ENCODE assay signal across 1 cellular context in the genomic region with DNA sequence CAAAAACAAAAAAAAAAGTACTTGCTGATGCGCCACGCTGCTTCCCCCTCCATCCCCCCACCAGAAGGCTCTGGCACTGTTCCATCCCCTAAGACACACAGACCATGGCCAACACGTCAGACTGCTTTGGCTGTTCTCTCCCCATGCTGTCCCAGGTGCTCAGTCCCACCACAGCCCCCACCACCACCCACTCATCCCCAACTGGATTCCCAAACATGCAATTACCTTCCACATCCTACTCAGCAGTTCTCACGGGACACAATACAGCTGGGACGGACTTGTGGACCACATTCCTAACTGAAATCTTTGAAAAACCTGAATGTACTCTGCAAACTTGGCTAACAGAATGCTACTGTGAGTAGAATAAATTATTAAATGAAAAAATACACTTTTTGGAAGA.
TF ChIP-seq lines count a peak whose summit lies in the region.

No MANE protein-coding gene starts in this region.

TF ChIP-seq in GM23338, 12 proteins besides CTCF, POLR2A, EP300 and RAD21 (continued from another document):
- TF ChIP-seq, protein P1, sequence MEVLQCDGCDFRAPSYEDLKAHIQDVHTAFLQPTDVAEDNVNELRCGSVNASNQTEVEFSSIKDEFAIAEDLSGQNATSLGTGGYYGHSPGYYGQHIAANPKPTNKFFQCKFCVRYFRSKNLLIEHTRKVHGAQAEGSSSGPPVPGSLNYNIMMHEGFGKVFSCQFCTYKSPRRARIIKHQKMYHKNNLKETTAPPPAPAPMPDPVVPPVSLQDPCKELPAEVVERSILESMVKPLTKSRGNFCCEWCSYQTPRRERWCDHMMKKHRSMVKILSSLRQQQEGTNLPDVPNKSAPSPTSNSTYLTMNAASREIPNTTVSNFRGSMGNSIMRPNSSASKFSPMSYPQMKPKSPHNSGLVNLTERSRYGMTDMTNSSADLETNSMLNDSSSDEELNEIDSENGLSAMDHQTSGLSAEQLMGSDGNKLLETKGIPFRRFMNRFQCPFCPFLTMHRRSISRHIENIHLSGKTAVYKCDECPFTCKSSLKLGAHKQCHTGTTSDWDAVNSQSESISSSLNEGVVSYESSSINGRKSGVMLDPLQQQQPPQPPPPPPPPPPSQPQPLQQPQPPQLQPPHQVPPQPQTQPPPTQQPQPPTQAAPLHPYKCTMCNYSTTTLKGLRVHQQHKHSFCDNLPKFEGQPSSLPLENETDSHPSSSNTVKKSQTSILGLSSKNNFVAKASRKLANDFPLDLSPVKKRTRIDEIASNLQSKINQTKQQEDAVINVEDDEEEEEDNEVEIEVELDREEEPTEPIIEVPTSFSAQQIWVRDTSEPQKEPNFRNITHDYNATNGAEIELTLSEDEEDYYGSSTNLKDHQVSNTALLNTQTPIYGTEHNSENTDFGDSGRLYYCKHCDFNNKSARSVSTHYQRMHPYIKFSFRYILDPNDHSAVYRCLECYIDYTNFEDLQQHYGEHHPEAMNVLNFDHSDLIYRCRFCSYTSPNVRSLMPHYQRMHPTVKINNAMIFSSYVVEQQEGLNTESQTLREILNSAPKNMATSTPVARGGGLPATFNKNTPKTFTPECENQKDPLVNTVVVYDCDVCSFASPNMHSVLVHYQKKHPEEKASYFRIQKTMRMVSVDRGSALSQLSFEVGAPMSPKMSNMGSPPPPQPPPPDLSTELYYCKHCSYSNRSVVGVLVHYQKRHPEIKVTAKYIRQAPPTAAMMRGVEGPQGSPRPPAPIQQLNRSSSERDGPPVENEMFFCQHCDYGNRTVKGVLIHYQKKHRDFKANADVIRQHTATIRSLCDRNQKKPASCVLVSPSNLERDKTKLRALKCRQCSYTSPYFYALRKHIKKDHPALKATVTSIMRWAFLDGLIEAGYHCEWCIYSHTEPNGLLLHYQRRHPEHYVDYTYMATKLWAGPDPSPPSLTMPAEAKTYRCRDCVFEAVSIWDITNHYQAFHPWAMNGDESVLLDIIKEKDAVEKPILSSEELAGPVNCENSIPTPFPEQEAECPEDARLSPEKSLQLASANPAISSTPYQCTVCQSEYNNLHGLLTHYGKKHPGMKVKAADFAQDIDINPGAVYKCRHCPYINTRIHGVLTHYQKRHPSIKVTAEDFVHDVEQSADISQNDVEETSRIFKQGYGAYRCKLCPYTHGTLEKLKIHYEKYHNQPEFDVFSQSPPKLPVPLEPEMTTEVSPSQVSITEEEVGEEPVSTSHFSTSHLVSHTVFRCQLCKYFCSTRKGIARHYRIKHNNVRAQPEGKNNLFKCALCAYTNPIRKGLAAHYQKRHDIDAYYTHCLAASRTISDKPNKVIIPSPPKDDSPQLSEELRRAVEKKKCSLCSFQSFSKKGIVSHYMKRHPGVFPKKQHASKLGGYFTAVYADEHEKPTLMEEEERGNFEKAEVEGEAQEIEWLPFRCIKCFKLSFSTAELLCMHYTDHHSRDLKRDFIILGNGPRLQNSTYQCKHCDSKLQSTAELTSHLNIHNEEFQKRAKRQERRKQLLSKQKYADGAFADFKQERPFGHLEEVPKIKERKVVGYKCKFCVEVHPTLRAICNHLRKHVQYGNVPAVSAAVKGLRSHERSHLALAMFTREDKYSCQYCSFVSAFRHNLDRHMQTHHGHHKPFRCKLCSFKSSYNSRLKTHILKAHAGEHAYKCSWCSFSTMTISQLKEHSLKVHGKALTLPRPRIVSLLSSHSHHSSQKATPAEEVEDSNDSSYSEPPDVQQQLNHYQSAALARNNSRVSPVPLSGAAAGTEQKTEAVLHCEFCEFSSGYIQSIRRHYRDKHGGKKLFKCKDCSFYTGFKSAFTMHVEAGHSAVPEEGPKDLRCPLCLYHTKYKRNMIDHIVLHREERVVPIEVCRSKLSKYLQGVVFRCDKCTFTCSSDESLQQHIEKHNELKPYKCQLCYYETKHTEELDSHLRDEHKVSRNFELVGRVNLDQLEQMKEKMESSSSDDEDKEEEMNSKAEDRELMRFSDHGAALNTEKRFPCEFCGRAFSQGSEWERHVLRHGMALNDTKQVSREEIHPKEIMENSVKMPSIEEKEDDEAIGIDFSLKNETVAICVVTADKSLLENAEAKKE (CRISPR knock-in tag; IDR thresholded peaks at IDR 0.05) = no peak
- TF ChIP-seq, protein P2, sequence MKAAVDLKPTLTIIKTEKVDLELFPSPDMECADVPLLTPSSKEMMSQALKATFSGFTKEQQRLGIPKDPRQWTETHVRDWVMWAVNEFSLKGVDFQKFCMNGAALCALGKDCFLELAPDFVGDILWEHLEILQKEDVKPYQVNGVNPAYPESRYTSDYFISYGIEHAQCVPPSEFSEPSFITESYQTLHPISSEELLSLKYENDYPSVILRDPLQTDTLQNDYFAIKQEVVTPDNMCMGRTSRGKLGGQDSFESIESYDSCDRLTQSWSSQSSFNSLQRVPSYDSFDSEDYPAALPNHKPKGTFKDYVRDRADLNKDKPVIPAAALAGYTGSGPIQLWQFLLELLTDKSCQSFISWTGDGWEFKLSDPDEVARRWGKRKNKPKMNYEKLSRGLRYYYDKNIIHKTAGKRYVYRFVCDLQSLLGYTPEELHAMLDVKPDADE (IDR thresholded peaks at IDR 0.05) = no peak
- no peak for TF ChIP-seq STAT1 (IDR thresholded peaks at IDR 0.05; ENCODE audit: unreplicated experiment)
- no peak for TF ChIP-seq NANOG (IDR thresholded peaks at IDR 0.05; ENCODE audit: borderline replicate concordance)
